11 cellular contexts compared by ENCODE assay signal in the genomic region with DNA sequence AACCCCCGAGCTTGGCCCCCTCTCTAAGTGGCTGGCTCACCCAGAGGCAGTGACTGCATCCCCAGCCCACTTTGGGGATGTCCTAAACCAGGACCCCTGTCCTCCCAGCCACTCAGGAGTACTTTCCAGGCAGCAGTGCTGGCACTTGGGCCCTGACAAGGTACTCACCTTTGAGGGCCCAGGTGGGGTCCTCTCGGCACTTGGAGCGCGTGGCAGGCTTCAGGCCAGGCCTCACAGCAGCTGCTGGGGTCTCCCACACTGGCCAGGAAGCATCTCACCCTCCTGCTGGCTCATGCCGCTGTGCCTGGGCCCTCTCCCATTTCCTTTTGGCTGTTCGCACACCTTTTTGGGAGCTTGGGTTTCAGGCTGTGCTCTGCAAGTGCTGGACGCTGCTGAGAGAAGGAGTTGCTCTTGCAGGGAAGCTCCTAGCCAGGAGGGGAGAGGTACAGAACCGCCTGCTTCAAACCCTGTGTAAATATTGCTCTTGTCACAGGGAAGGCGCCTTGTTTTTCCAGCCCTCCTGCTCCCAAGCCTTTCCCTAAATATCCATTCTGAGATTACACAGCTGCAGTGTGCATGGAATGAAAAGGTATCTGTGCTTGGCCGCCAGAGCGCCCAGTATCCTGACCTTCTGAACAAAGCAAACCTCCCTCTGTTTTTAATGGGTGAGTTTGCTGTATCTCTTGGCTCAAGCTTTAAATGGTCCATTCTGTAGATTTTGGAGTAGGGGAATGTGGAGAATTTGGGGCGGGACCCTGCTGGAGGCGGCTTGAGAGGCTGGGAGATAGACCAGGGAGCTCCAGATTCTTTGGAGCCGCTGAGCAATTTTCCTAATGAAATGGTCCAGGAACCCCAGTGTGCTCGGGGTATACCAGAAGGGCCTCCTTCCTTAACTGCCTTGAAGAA. TPM values are rescaled to one million over a fixed set of nuclear protein-coding genes. Genes with fewer than 3 reads are reported as not detected.
DNase-seq lines count a peak whose midpoint lies in the region; ATAC-seq, FAIRE-seq and TF ChIP-seq lines count a peak whose summit lies in the region.
"Had no signal": no experiment of that assay in that cellular context is flagged by ENCODE, and none has a peak within 500 bp of the region (broad histone marks: within the 10 kb centered on the region; RNA-seq: fewer than 3 reads in every experiment).

No MANE protein-coding gene starts in this region.

- ATAC-seq in WTC11 (peak; percentile 29), HG03469 (IDR thresholded peaks at IDR 0.05; ENCODE audit: unreplicated experiment) (no peak)

- 0 out of 2 replicates have a peak overlapping the region, but pooled peaks have one; percentile 24 for H3K9ac ChIP-seq in HUES64 (ENCODE audit: low read depth, low read length)

- CTCF ChIA-PET in WTC11 (lab: Charles Lee), result interaction anchor here (0.7 to 4.0 kb wide), 10 partner anchors 9 to 258 kb away, joined by 3 to 57 read pairs (median 6); a partner anchor contains a TSS

- intact Hi-C loops in sigmoid colon (cut with DNase I), result loop anchor here (2.0 to 10.0 kb wide), 4 partner anchors 32 to 280 kb away; a partner anchor contains a TSS

- H3K27ac ChIP-seq in HUES64 (ENCODE audit: low read depth, low read length), result peak overlapping the region; percentile 63
- peak overlapping the region; percentile 65 to 92 (median 82) for H3K27ac ChIP-seq in sigmoid colon
- peak overlapping the region in 1 of 2 donors; percentile 9 for H3K27ac ChIP-seq in small intestine (ENCODE audit: low read depth in 1 of 2, low read length in 1 of 2)
- H3K27ac ChIP-seq: neutrophil had no signal

- TF ChIP-seq EP300 in sigmoid colon (IDR thresholded peaks at IDR 0.05), result no peak

- peak overlapping the region; percentile 31; the same call in 1 of the 2 replicates for H3K27ac Mint-ChIP-seq in WTC11

- TF ChIP-seq CTCF in WTC11 (IDR thresholded peaks at IDR 0.05) (no peak), sigmoid colon (IDR thresholded peaks at IDR 0.05) (no peak)

- FAIRE-seq in small intestine (lab: Jason Lieb, UNC), result no peak
- FAIRE-seq: D721Med had no signal

- POLR2A ChIA-PET in WTC11 (lab: Charles Lee), result no interaction called here

- 80% methylated on average over 15 of the region's 15 CpGs for WGBS in HUES64
- WGBS in sigmoid colon, 2 donors, result 79 to 83% methylated on average over 15 of the region's 15 CpGs
- WGBS in small intestine, 3 donors, result 73 to 85% (median 81%) methylated on average over 15 of the region's 15 CpGs

- H3K9me3 Mint-ChIP-seq in WTC11, result no peaks in the 10 kb centered on the region

- no peak overlapping the region for H3K4me3 Mint-ChIP-seq in WTC11

- H3K9me3 ChIP-seq in HUES64 (ENCODE audit: insufficient read depth, low read depth, low read length) (no peaks in the 10 kb centered on the region), sigmoid colon (no peaks in the 10 kb centered on the region), small intestine (ENCODE audit: control insufficient read depth, low read depth) (no peaks in the 10 kb centered on the region)
- H3K9me3 ChIP-seq: neutrophil had no signal

- no peaks in the 10 kb centered on the region for H3K4me1 Mint-ChIP-seq in WTC11

- H3K36me3 ChIP-seq in HUES64 (ENCODE audit: insufficient read depth, low read length), result peaks cover 84% of the 10 kb centered on the region
- peaks cover 0 to 43% (median 17%) of the 10 kb centered on the region in 4 donors for H3K36me3 ChIP-seq in sigmoid colon
- H3K36me3 ChIP-seq in small intestine (ENCODE audit: control insufficient read depth in 2 of 2, insufficient read depth in 2 of 2, low read length in 2 of 2), result peaks cover 2 to 33% of the 10 kb centered on the region in 2 donors
- H3K36me3 ChIP-seq: neutrophil had no signal

- H3K27me3 Mint-ChIP-seq in WTC11 (ENCODE audit: low read depth), result no peaks in the 10 kb centered on the region

- peaks cover 10% of the 10 kb centered on the region; the same call in 1 of the 2 replicates for H3K4me1 ChIP-seq in HUES64 (ENCODE audit: insufficient read depth, low read length)
- H3K4me1 ChIP-seq in sigmoid colon, result peaks cover 0 to 71% (median 62%) of the 10 kb centered on the region in 4 donors
- no peaks in the 10 kb centered on the region for H3K4me1 ChIP-seq in small intestine (ENCODE audit: control insufficient read depth in 2 of 2, insufficient read depth in 1 of 2, low read depth in 1 of 2, low read length in 1 of 2)

- H3K4me3 ChIP-seq in HUES64 (ENCODE audit: low read length) (no peak overlapping the region), sigmoid colon (no peak overlapping the region), small intestine (ENCODE audit: low read depth in 1 of 2, low read length in 2 of 2) (no peak overlapping the region)

- H3K27me3 ChIP-seq in HUES64 (ENCODE audit: insufficient read depth, low read length), result no peaks in the 10 kb centered on the region
- no peaks in the 10 kb centered on the region for H3K27me3 ChIP-seq in sigmoid colon
- H3K27me3 ChIP-seq in small intestine (ENCODE audit: control insufficient read depth in 2 of 2, insufficient read depth in 2 of 2, low read length in 2 of 2), result no peaks in the 10 kb centered on the region
- H3K27me3 ChIP-seq: neutrophil had no signal

- no peak for TF ChIP-seq POLR2A in sigmoid colon (IDR thresholded peaks at IDR 0.05)

- peaks cover 57% of the 10 kb centered on the region for H3K36me3 Mint-ChIP-seq in WTC11

- DNase-seq in WTC11 (ENCODE audit: low spot score) (no peak), iPS-NIHi11 (ENCODE audit: low spot score) (peak; percentile 37), sigmoid colon (peak; percentile 70), ureter (ENCODE audit: low spot score) (no peak), small intestine (no peak)
- DNase-seq in activated naive CD4-positive, alpha-beta T cell treated with Interleukin-2 at 50 U/mL for 16 hours, result no peak
- DNase-seq: activated CD4-positive, alpha-beta T cell treated with anti-CD3 and anti-CD28 coated beads, Interleukin-2, amount 50 U/mL, for 4 hours had no signal

TF ChIP-seq in WTC11, 78 proteins besides CTCF, POLR2A, EP300 and RAD21 (continues in another document):
- TF ChIP-seq FOXJ3 (CRISPR knock-in tag; IDR thresholded peaks at IDR 0.05; ENCODE audit: borderline replicate concordance) (no peak), CREM (CRISPR knock-in tag; IDR thresholded peaks at IDR 0.05) (no peak), NR3C1 (CRISPR knock-in tag; conservative IDR thresholded peaks at IDR 0.05; ENCODE audit: low read depth) (no peak), MXD4 (CRISPR knock-in tag; IDR thresholded peaks at IDR 0.05; ENCODE audit: borderline replicate concordance) (no peak), GABPB1 (CRISPR knock-in tag; IDR thresholded peaks at IDR 0.05) (no peak), ZNF396 (CRISPR knock-in tag; IDR thresholded peaks at IDR 0.05; ENCODE audit: borderline replicate concordance) (no peak)
- TF ChIP-seq, protein P1, sequence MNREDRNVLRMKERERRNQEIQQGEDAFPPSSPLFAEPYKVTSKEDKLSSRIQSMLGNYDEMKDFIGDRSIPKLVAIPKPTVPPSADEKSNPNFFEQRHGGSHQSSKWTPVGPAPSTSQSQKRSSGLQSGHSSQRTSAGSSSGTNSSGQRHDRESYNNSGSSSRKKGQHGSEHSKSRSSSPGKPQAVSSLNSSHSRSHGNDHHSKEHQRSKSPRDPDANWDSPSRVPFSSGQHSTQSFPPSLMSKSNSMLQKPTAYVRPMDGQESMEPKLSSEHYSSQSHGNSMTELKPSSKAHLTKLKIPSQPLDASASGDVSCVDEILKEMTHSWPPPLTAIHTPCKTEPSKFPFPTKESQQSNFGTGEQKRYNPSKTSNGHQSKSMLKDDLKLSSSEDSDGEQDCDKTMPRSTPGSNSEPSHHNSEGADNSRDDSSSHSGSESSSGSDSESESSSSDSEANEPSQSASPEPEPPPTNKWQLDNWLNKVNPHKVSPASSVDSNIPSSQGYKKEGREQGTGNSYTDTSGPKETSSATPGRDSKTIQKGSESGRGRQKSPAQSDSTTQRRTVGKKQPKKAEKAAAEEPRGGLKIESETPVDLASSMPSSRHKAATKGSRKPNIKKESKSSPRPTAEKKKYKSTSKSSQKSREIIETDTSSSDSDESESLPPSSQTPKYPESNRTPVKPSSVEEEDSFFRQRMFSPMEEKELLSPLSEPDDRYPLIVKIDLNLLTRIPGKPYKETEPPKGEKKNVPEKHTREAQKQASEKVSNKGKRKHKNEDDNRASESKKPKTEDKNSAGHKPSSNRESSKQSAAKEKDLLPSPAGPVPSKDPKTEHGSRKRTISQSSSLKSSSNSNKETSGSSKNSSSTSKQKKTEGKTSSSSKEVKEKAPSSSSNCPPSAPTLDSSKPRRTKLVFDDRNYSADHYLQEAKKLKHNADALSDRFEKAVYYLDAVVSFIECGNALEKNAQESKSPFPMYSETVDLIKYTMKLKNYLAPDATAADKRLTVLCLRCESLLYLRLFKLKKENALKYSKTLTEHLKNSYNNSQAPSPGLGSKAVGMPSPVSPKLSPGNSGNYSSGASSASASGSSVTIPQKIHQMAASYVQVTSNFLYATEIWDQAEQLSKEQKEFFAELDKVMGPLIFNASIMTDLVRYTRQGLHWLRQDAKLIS (CRISPR knock-in tag; IDR thresholded peaks at IDR 0.05; ENCODE audit: borderline replicate concordance), result no peak
- TF ChIP-seq, protein P2, sequence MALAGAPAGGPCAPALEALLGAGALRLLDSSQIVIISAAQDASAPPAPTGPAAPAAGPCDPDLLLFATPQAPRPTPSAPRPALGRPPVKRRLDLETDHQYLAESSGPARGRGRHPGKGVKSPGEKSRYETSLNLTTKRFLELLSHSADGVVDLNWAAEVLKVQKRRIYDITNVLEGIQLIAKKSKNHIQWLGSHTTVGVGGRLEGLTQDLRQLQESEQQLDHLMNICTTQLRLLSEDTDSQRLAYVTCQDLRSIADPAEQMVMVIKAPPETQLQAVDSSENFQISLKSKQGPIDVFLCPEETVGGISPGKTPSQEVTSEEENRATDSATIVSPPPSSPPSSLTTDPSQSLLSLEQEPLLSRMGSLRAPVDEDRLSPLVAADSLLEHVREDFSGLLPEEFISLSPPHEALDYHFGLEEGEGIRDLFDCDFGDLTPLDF (CRISPR knock-in tag; IDR thresholded peaks at IDR 0.05), result no peak
- TF ChIP-seq, protein P3, sequence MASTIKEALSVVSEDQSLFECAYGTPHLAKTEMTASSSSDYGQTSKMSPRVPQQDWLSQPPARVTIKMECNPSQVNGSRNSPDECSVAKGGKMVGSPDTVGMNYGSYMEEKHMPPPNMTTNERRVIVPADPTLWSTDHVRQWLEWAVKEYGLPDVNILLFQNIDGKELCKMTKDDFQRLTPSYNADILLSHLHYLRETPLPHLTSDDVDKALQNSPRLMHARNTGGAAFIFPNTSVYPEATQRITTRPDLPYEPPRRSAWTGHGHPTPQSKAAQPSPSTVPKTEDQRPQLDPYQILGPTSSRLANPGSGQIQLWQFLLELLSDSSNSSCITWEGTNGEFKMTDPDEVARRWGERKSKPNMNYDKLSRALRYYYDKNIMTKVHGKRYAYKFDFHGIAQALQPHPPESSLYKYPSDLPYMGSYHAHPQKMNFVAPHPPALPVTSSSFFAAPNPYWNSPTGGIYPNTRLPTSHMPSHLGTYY (CRISPR knock-in tag; IDR thresholded peaks at IDR 0.05), result no peak

RNA-seq across cellular contexts. Expression of a gene that starts 45.6 kb away (rescaled TPM):
- not detected for polyA plus RNA-seq in HUES64 (2013, experiment 1 of 2)
- polyA plus RNA-seq in HUES64 (2013, experiment 2 of 2), result not detected
- total RNA-seq in WTC11 (2021) (not detected in 3 replicates), sigmoid colon (under 1 TPM in 3 of 4 donors, not detected in 1; 0.27 to 0.82 (median 0.71) TPM), ureter (6.1 TPM)
- polyA plus RNA-seq in sigmoid colon (10 to 100 TPM in 2 of 3 donors, 1 to 10 TPM in 1; 9.0 to 69.8 (median 34.7) TPM), small intestine (10 to 100 TPM in 1 of 3 donors, 1 to 10 TPM in 2; 2.9 to 17.0 (median 4.2) TPM)

Comparison
In these comparisons a context has a peak if more than half of its experiments do, and no peak if none do; other contexts are left out.
1. DNase-seq: peak in iPS-NIHi11 (single experiment) and sigmoid colon (single experiment); none in WTC11 (single experiment), activated naive CD4-positive, alpha-beta T cell treated with Interleukin-2 at 50 U/mL for 16 hours (single experiment), ureter (single experiment) and small intestine (single experiment).